In the genomic region with DNA sequence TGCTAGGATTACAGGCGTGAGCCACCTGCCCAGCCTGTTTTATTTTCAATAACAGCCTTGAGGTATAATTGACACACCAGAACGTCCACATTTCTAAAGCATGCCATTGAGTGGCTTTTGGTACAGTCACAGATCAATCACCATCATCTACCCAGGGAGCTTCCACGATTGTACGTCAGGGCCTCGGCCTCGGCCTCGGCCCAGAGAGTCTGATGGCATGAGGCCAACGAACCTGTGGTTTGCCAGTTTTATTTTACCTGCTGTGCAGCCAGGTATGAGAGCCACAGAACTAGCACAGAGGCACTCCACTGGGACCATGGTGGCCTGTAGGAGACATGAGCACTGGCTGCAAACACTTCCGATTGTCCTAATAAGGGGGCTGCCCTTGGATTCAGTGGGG, we compare ENCODE assay signal across 14 cellular contexts.
"Had no signal": no experiment of that assay in that cellular context is flagged by ENCODE, and none has a peak within 500 bp of the region (broad histone marks: within the 10 kb centered on the region; RNA-seq: fewer than 3 reads in every experiment).

No MANE protein-coding gene starts in this region.

- DNase-seq: activated B cell treated with CpG ODN at 0.5 μM for 24 hours; activated T-cell treated with anti-CD3 and anti-CD28 coated beads, Interleukin-2, amount 50 U/mL, for 1 hour; cortex of kidney; effector CD8-positive, alpha-beta T cell; islet precursor cell; left ventricle myocardium inferior; mesenchymal stem cell; sigmoid colon; stimulated activated CD4-positive, alpha-beta T cell treated with anti-CD3 and anti-CD28 coated beads, Interleukin-12 subunit alpha, Interleukin-12 subunit beta, amount 100 ng/mL, for 4 hours; stimulated activated naive CD4-positive, alpha-beta T cell treated with Interleukin-2 at 50 U/mL for 16 hours; upper lobe of right lung had no signal

- ATAC-seq: gastroesophageal sphincter, upper lobe of right lung had no signal

- H3K9me3 ChIP-seq: gastroesophageal sphincter, left ventricle myocardium inferior, sigmoid colon, suprapubic skin, upper lobe of right lung had no signal

- H3K27me3 ChIP-seq: gastroesophageal sphincter, suprapubic skin, upper lobe of right lung had no signal

- H3K27ac ChIP-seq: epithelial cell of prostate, gastroesophageal sphincter, left ventricle myocardium inferior, sigmoid colon, suprapubic skin, upper lobe of right lung had no signal

- H3K4me3 ChIP-seq: gastroesophageal sphincter, left ventricle myocardium inferior, sigmoid colon, suprapubic skin, upper lobe of right lung had no signal
